ENCODE assay signal across 1 cellular context in genomic region chr11:76588455-76589325, GRCh38.
TF ChIP-seq lines count a peak whose summit lies in the region.

No MANE protein-coding gene starts in this region.

TF ChIP-seq in K562, 482 proteins besides CTCF, POLR2A, EP300 and RAD21 (continued from another document):
- TF ChIP-seq ZBTB33 (CRISPR knock-in tag; IDR thresholded peaks at IDR 0.05): peak; percentile 94
- TF ChIP-seq SREBF1 (IDR thresholded peaks at IDR 0.05; ENCODE audit: borderline replicate concordance, low read depth, low read length): no peak
- no peak for TF ChIP-seq PCBP1 (IDR thresholded peaks at IDR 0.05; ENCODE audit: low read depth, low read length, poor library complexity, severe bottlenecking)
